In the genomic region with DNA sequence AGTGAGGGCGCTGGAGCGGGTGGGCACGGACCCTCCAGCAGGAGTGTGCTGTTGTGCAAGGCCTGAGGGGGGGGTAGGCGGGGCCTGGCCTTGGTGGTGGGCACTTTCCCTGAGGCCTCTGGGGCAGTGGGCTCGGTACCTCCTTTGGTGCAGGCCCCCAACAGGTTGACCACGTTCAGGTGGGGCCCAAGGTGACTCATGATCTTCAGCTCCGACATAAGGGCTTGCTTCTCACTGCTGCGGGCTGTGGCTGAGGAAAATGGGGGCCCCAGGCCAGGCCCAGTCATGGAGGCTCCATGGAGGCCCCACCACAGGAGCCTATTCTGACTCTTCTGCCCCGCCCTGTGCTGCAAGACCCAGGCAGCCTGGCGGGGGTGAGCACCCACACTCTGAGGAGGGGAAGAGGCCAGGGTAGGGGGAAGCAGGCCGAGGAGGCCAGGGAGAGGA, we compare ENCODE assay signal across 26 cellular contexts. TPM values are rescaled to one million over a fixed set of nuclear protein-coding genes. Genes with fewer than 3 reads are reported as not detected.
"Had no signal": no experiment of that assay in that cellular context is flagged by ENCODE, and none has a peak within 500 bp of the region (broad histone marks: within the 10 kb centered on the region; RNA-seq: fewer than 3 reads in every experiment).

No MANE protein-coding gene starts in this region.

- H2AFZ ChIP-seq: neural progenitor cell had no signal

- H3K4me2 ChIP-seq: neural progenitor cell had no signal

- H3K27me3 ChIP-seq: body of pancreas, dorsolateral prefrontal cortex, neural progenitor cell, right lobe of liver, tibial nerve, uterus had no signal

- H3K27ac ChIP-seq: body of pancreas, epithelial cell of prostate, neural progenitor cell, psoas muscle, right lobe of liver, uterus, WERI-Rb-1 had no signal

- H3K4me1 ChIP-seq: body of pancreas, psoas muscle, uterus had no signal

- H3K4me3 ChIP-seq: body of pancreas, dorsolateral prefrontal cortex, neural progenitor cell, psoas muscle, right lobe of liver, tibial nerve, uterus had no signal

- ATAC-seq: activated CD4-positive, alpha-beta T cell treated with anti-CD3 and anti-CD28 coated beads for 36 hours; body of pancreas; left lobe of liver; psoas muscle had no signal

- H3K36me3 ChIP-seq: neural progenitor cell, right lobe of liver, uterus, WERI-Rb-1 had no signal

- DNase-seq: activated CD4-positive, alpha-beta T cell treated with anti-CD3 and anti-CD28 coated beads for 36 hours; activated CD4-positive, alpha-beta T cell treated with anti-CD3 and anti-CD28 coated beads, Interleukin-2, amount 50 U/mL, for 48 hours; activated naive CD8-positive, alpha-beta T cell treated with anti-CD3 and anti-CD28 coated beads for 36 hours; activated T-cell treated with anti-CD3 and anti-CD28 coated beads for 4 hours; amniotic stem cell; body of pancreas; dorsolateral prefrontal cortex; foreskin melanocyte; glutamatergic neuron; hippocampal formation; islet precursor cell; naive B cell; psoas muscle; stimulated activated CD8-positive, alpha-beta memory T cell treated with anti-CD3 and anti-CD28 coated beads, Interleukin-4, amount 100 ng/mL, for 48 hours; stimulated activated naive CD4-positive, alpha-beta T cell; substantia nigra; WERI-Rb-1 had no signal

- H3K9ac ChIP-seq: neural progenitor cell had no signal

- H3K9me3 ChIP-seq: body of pancreas, psoas muscle, right lobe of liver, tibial nerve, uterus had no signal

RNA-seq across cellular contexts. Expression of gene PDGFRB, which starts 31.5 kb away (rescaled TPM):
- total RNA-seq: activated CD4-positive, alpha-beta T cell treated with anti-CD3 and anti-CD28 coated beads for 36 hours had no signal

RNA-seq across cellular contexts. Expression of gene CSF1R, which starts 37.8 kb away (rescaled TPM):
- total RNA-seq: activated naive CD8-positive, alpha-beta T cell treated with anti-CD3 and anti-CD28 coated beads for 36 hours; T-helper 2 cell treated with Interferon-gamma antibody and Interleukin-4, amounts not matched to agents 100 ng/mL and 5 ng/mL, for 36 hours had no signal

RNA-seq across cellular contexts. Expression of gene CDX1, which starts 42.4 kb away (rescaled TPM):
- total RNA-seq: activated CD4-positive, alpha-beta T cell treated with anti-CD3 and anti-CD28 coated beads for 36 hours; activated naive CD8-positive, alpha-beta T cell treated with anti-CD3 and anti-CD28 coated beads for 36 hours; activated T-helper 1 cell treated with anti-CD3 and anti-CD28 coated beads, Interleukin-12 subunit alpha, Interleukin-12 subunit beta, Interleukin-2, Interleukin-4 antibody, amounts not matched to agents 30 ng/mL and 10 ng/mL and 1 ng/mL, durations not matched to agents 14 hours and 24 hours and 36 hours; body of pancreas; mononuclear cell; psoas muscle; right lobe of liver; T-helper 2 cell treated with Interferon-gamma antibody and Interleukin-4, amounts not matched to agents 100 ng/mL and 5 ng/mL, for 36 hours had no signal
